1 cellular context compared by ENCODE assay signal in genomic region chr1:54404939-54405880, GRCh38.
TF ChIP-seq lines count a peak whose summit lies in the region.

No MANE protein-coding gene starts in this region.

TF ChIP-seq in A549, 52 proteins besides CTCF, POLR2A, EP300 and RAD21 (continued from another document):
- no peak for TF ChIP-seq NPAS2 (CRISPR knock-in tag; IDR thresholded peaks at IDR 0.05; ENCODE audit: borderline replicate concordance)
- TF ChIP-seq HOXB13 (CRISPR knock-in tag; IDR thresholded peaks at IDR 0.05; ENCODE audit: low read depth), result no peak
- TF ChIP-seq ZNF302 (CRISPR knock-in tag; IDR thresholded peaks at IDR 0.05), result no peak
- TF ChIP-seq CBX2 (IDR thresholded peaks at IDR 0.05; ENCODE audit: borderline replicate concordance, low read depth), result no peak
- no peak for TF ChIP-seq HOXA7 (CRISPR knock-in tag; IDR thresholded peaks at IDR 0.05)
- no peak for TF ChIP-seq KDM1A (IDR thresholded peaks at IDR 0.05; ENCODE audit: low read depth)
- no peak for TF ChIP-seq GATA3 (IDR thresholded peaks at IDR 0.05; ENCODE audit: borderline replicate concordance)
- no peak for TF ChIP-seq SREBF2 (IDR thresholded peaks at IDR 0.05)
- no peak for TF ChIP-seq HEYL (CRISPR knock-in tag; IDR thresholded peaks at IDR 0.05)
- no peak for TF ChIP-seq CEBPB (IDR thresholded peaks at IDR 0.05)
- no peak for TF ChIP-seq E2F6 (IDR thresholded peaks at IDR 0.05; ENCODE audit: borderline replicate concordance, low read depth)
- TF ChIP-seq RFX5 (IDR thresholded peaks at IDR 0.05), result no peak
TF ChIP-seq in A549: peak in this region for 0.
